In the genomic region with DNA sequence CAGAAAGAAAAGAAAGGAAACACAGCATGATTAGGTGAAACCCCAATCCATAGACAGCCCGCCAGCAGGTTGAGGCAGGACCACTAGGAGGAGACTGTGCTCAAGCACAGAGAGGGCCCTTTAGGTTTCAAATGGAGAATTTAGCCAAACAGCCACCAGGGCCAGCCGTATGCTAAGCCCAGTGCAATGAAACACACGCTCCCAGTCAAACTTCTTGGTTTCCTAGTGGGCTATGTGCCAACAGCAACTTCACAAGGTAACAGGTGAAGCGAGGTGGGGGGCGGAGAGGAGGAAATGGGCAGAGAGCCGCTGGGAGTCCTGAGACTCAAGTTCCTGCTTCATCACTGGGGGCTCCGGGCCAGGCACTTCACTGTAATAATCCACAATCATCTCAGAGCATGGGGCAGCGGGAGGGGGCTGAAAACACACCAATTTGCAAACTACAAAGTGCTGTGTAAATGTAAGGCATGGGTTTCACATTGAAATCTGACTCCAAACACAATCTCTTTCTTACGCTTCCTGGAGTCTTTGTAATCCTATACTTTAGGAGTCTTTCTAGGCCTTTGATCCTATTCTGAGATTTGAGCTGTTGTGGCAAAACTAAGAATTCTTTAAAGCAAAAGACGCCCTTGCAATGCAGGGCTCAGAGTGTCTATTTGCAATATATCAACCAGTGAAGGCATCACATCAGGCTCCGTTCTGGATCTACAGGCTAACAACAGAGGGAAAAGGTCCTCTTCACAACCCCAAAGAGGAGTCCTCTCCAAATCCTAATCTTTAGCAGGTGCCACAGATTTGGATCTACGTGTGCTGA, we compare ENCODE assay signal across 8 cellular contexts.
A peak's percentile ranks its signal among the peaks of the same experiment; 100 is the strongest.
DNase-seq lines count a peak whose midpoint lies in the region; ATAC-seq, FAIRE-seq and TF ChIP-seq lines count a peak whose summit lies in the region.

No MANE protein-coding gene starts in this region.

- H2AFZ ChIP-seq in astrocyte (ENCODE audit: low read depth, low read length) (no peak overlapping the region), keratinocyte (ENCODE audit: control insufficient read depth, low read length) (no peak overlapping the region)

- H3K9me3 ChIP-seq in astrocyte (ENCODE audit: insufficient read depth, low read depth, low read length) (no peaks in the 10 kb centered on the region), keratinocyte (ENCODE audit: control insufficient read depth, low read depth, low read length) (no peaks in the 10 kb centered on the region), MG63 (no peaks in the 10 kb centered on the region; the same call in 1 of the 2 replicates)

- dilution Hi-C loops in keratinocyte (cut with MboI; ENCODE audit: extremely low pct_ligation_motif_present, low sequenced_read_pairs): loop anchor here (25.0 kb wide), 2 partner anchors 181 to 306 kb away; no protein-coding TSS in a partner anchor

- H4K20me1 ChIP-seq in astrocyte (ENCODE audit: insufficient read depth, low read length): no peaks in the 10 kb centered on the region
- no peaks in the 10 kb centered on the region for H4K20me1 ChIP-seq in keratinocyte (ENCODE audit: control insufficient read depth, extremely low read depth, insufficient read depth, low read length)

- H3K27ac ChIP-seq in astrocyte (ENCODE audit: low read depth, low read length) (no peak overlapping the region), keratinocyte (ENCODE audit: control insufficient read depth, insufficient read depth, low read length) (no peak overlapping the region)

- no peaks in the 10 kb centered on the region for H3K4me1 Mint-ChIP-seq in astrocyte (ENCODE audit: low read depth, unreplicated experiment)

- H3K36me3 ChIP-seq in astrocyte (ENCODE audit: insufficient read depth, low read length) (no peaks in the 10 kb centered on the region), keratinocyte (ENCODE audit: control insufficient read depth in 2 of 2, extremely low read depth in 1 of 2, insufficient read depth in 2 of 2, low read length in 2 of 2) (no peaks in the 10 kb centered on the region), MG63 (no peaks in the 10 kb centered on the region)

- H3K4me3 Mint-ChIP-seq in astrocyte (ENCODE audit: unreplicated experiment): no peak overlapping the region

- peak; percentile 80 for ATAC-seq in GM18498 (IDR thresholded peaks at IDR 0.05; ENCODE audit: unreplicated experiment)
- peak; percentile 74 for ATAC-seq in HG02571 (IDR thresholded peaks at IDR 0.05; ENCODE audit: unreplicated experiment)

- no peak for FAIRE-seq in astrocyte (lab: Jason Lieb, UNC)
- FAIRE-seq in keratinocyte (lab: Jason Lieb, UNC): no peak

- no peak overlapping the region for H3K27ac Mint-ChIP-seq in astrocyte (ENCODE audit: unreplicated experiment)

- H3K9ac ChIP-seq in astrocyte (ENCODE audit: low read length): no peak overlapping the region
- no peak overlapping the region for H3K9ac ChIP-seq in keratinocyte (ENCODE audit: control insufficient read depth, extremely low read depth, insufficient read depth, low read length)

- peak; percentile 51 for DNase-seq in NB4 (ENCODE audit: low read depth)
- DNase-seq in T-helper 9 cell: peak; percentile 41
- peak; percentile 12 for DNase-seq in astrocyte (ENCODE audit: low read depth)
- DNase-seq in keratinocyte (ENCODE audit: low read depth, low spot score): no peak
- peak; percentile 27 for DNase-seq in stimulated activated CD8-positive, alpha-beta memory T cell treated with anti-CD3 and anti-CD28 coated beads, Interleukin-15, amount 100 ng/mL, for 1 hour (ENCODE audit: low read depth)
- no peak for DNase-seq in MG63

- no peaks in the 10 kb centered on the region for H3K4me1 ChIP-seq in astrocyte (ENCODE audit: insufficient read depth, low read length)
- H3K4me1 ChIP-seq in keratinocyte (ENCODE audit: control insufficient read depth, extremely low read depth, insufficient read depth, low read length): no peaks in the 10 kb centered on the region

- TF ChIP-seq CTCF in NB4 (IDR thresholded peaks at IDR 0.05; ENCODE audit: low read depth, low read length): peak; percentile 48
- TF ChIP-seq CTCF in astrocyte (IDR thresholded peaks at IDR 0.05; ENCODE audit: insufficient read depth, low read depth, low read length): peak; percentile 78
- TF ChIP-seq CTCF in keratinocyte (optimal IDR thresholded peaks at IDR 0.05 in 1 of 3, IDR thresholded peaks at IDR 0.05 in 1 of 3, conservative IDR thresholded peaks at IDR 0.05 in 1 of 3; ENCODE audit: extremely low read depth in 1 of 3, insufficient read depth in 2 of 3, low read length in 3 of 3): peak; percentile 54 to 67 (median 66)

- H3K9me1 ChIP-seq in keratinocyte (ENCODE audit: control insufficient read depth, extremely low read depth, insufficient read depth, low read length): no peaks in the 10 kb centered on the region

- H3K79me2 ChIP-seq in astrocyte (ENCODE audit: insufficient read depth, low read length): no peaks in the 10 kb centered on the region
- no peaks in the 10 kb centered on the region for H3K79me2 ChIP-seq in keratinocyte (ENCODE audit: control insufficient read depth, insufficient read depth, low read length)

- no peaks in the 10 kb centered on the region for H3K9me3 Mint-ChIP-seq in astrocyte (ENCODE audit: unreplicated experiment)

- no peak overlapping the region for H3K4me2 ChIP-seq in astrocyte (ENCODE audit: low read length)
- H3K4me2 ChIP-seq in keratinocyte (ENCODE audit: control insufficient read depth, extremely low read depth, insufficient read depth, low read depth, low read length): no peak overlapping the region

- H3K4me3 ChIP-seq in NB4 (ENCODE audit: low read depth, low read length): no peak overlapping the region
- no peak overlapping the region for H3K4me3 ChIP-seq in astrocyte (ENCODE audit: insufficient read depth, low read depth, low read length)
- H3K4me3 ChIP-seq in keratinocyte (ENCODE audit: control insufficient read depth in 2 of 3, extremely low read depth in 1 of 3, insufficient read depth in 2 of 3, low read depth in 1 of 3, low read length in 3 of 3): no peak overlapping the region
- H3K4me3 ChIP-seq in MG63: no peak overlapping the region

- no peaks in the 10 kb centered on the region for H3K27me3 ChIP-seq in astrocyte (ENCODE audit: insufficient read depth, low read length)
- H3K27me3 ChIP-seq in keratinocyte (ENCODE audit: control insufficient read depth, extremely low read depth, insufficient read depth, low read length): no peaks in the 10 kb centered on the region
- no peaks in the 10 kb centered on the region for H3K27me3 ChIP-seq in MG63

- no peaks in the 10 kb centered on the region for H3K36me3 Mint-ChIP-seq in astrocyte (ENCODE audit: low read depth, unreplicated experiment)

- TF ChIP-seq POLR2A in NB4 (IDR thresholded peaks at IDR 0.05; ENCODE audit: extremely low read depth, insufficient read length): no peak

- no peaks in the 10 kb centered on the region for H3K27me3 Mint-ChIP-seq in astrocyte (ENCODE audit: low read depth, unreplicated experiment)

Comparison
In these comparisons a context has a peak if more than half of its experiments do, and no peak if none do; other contexts are left out.
1. DNase-seq: peak in NB4 (single experiment), T-helper 9 cell (single experiment), astrocyte (single experiment) and stimulated activated CD8-positive, alpha-beta memory T cell treated with anti-CD3 and anti-CD28 coated beads, Interleukin-15, amount 100 ng/mL, for 1 hour (single experiment); none in keratinocyte (single experiment) and MG63 (single experiment).
2. Peak in every context shown above with its lines, with median percentiles within 50 percentile points of each other: CTCF ChIP-seq.